In the genomic region with DNA sequence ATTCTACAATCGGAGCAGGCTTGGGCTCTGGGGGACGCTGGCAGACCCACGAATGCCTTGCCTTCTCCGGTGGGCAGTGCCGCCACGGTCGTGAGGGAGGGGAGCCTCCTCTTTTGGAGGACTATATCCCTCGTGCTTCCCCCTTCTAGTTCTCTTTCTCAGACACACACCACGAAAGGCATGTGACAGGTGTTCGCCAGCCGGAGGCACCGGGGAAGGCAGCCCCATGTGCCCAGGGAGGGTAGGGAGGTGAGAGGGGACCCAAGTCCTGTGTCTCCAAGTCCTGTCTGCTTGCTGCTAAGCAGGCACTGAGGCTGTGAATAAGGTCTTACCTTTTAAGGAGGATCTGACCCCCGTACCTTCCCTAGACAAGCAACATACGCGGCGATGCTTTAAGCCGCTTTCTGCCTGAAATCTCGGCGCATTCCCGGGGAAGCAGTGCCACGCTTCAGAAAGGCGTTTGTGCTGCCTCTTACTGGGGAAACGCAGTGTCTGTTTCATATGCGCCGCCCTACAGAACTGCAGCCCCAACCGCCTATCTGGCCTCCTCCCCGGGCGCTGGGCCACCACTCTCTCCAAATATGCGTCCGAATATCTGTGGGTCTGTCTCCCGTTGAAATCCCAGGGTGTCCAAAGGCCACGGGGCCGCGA, we compare ENCODE assay signal across 8 cellular contexts. TPM values are rescaled to one million over a fixed set of nuclear protein-coding genes. Genes with fewer than 3 reads are reported as not detected.
A peak's percentile ranks its signal among the peaks of the same experiment; 100 is the strongest.
DNase-seq lines count a peak whose midpoint lies in the region; ATAC-seq, FAIRE-seq and TF ChIP-seq lines count a peak whose summit lies in the region.

No MANE protein-coding gene starts in this region.

- H3K36me3 ChIP-seq in adrenal gland (replicated peaks in 1 of 2) (no peaks in the 10 kb centered on the region), hepatocyte (replicated peaks; ENCODE audit: insufficient read depth, low read depth) (no peaks in the 10 kb centered on the region)

- 1 to 3% (median 2%) methylated on average over 19 to 34 of the region's 34 CpGs for WGBS in adrenal gland, 4 donors
- 3% methylated on average over 34 of the region's 34 CpGs for WGBS in hepatocyte (ENCODE audit: low lambda C conversion rate, missing lambda C conversion rate)

- H4K20me1 ChIP-seq in hepatocyte (ENCODE audit: insufficient read depth, poor library complexity, severe bottlenecking), result no peaks in the 10 kb centered on the region

- TF ChIP-seq CTCF in D721Med (IDR thresholded peaks at IDR 0.05; ENCODE audit: insufficient read depth, missing control alignments) (peak; percentile 47), adrenal gland (IDR thresholded peaks at IDR 0.05) (no peak), hepatocyte (IDR thresholded peaks at IDR 0.05; ENCODE audit: poor library complexity) (peak; percentile 44), Calu3 (IDR thresholded peaks at IDR 0.05; ENCODE audit: unreplicated experiment) (no peak)

- DNase-seq in D721Med (ENCODE audit: insufficient read length, low spot score) (peak; percentile 56), NCI-H1105 (lab: John Stamatoyannopoulos, UW) (peak; percentile 34), adrenal gland (peak in 4 of 7 donors; percentile 13 to 71 (median 26)), hepatocyte (ENCODE audit: low spot score) (peak; percentile 61), posterior vena cava (ENCODE audit: low spot score) (peak; percentile 89), Calu3 (no peak)

- no peak for ATAC-seq in GM21515 (IDR thresholded peaks at IDR 0.05; ENCODE audit: unreplicated experiment)
- no peak for ATAC-seq in GM18511 (IDR thresholded peaks at IDR 0.05; ENCODE audit: unreplicated experiment)

- no peak overlapping the region for H3K27ac ChIP-seq in adrenal gland
- H3K27ac ChIP-seq in hepatocyte, result no peak overlapping the region

- H3K4me2 ChIP-seq in hepatocyte, result peak overlapping the region; percentile 97

- no peaks in the 10 kb centered on the region for H3K9me2 ChIP-seq in hepatocyte (replicated peaks; ENCODE audit: insufficient read depth)

- TF ChIP-seq POLR2A in adrenal gland (IDR thresholded peaks at IDR 0.05), result no peak

- no peaks in the 10 kb centered on the region for H3K4me1 Mint-ChIP-seq in Calu3 (ENCODE audit: low read depth, unreplicated experiment)

- no peak overlapping the region for H2AFZ ChIP-seq in hepatocyte

- no peak overlapping the region for H3K4me3 Mint-ChIP-seq in Calu3 (ENCODE audit: low read depth, unreplicated experiment)

- CTCF ChIA-PET in Calu3 (lab: Charles Lee), result no interaction called here

- H3K4me1 ChIP-seq in adrenal gland (replicated peaks in 1 of 2) (no peaks in the 10 kb centered on the region), hepatocyte (ENCODE audit: insufficient read depth) (peaks cover 12% of the 10 kb centered on the region)

- FAIRE-seq in D721Med (lab: Jason Lieb, UNC), result no peak

- no peaks in the 10 kb centered on the region for H3K36me3 Mint-ChIP-seq in Calu3 (ENCODE audit: insufficient read depth, unreplicated experiment)

- BruUV-seq in Calu3 (replicated peaks; lab: Mats Ljungman, UMichigan), result no TSS peak

- intact Hi-C loops in adrenal gland (cut with DNase I) (loop anchor here in 1 of 2 donors (10.0 kb wide), 1 partner anchor 631 kb away; no protein-coding TSS in a partner anchor), posterior vena cava (cut with DNase I) (loop anchor here (1.0 to 10.0 kb wide), 4 partner anchors 255 to 881 kb away; no protein-coding TSS in a partner anchor), Calu3 (cut with micrococcal nuclease; ENCODE audit: unreplicated experiment) (no loop called here)

- no peaks in the 10 kb centered on the region for H3K79me2 ChIP-seq in hepatocyte

- H3K4me3 ChIP-seq in adrenal gland (peak overlapping the region in 1 of 4 donors; percentile 53), hepatocyte (peak overlapping the region; percentile 55)

- H3K9me3 ChIP-seq in adrenal gland (replicated peaks in 1 of 3) (no peaks in the 10 kb centered on the region), hepatocyte (ENCODE audit: low read depth) (no peaks in the 10 kb centered on the region)

- H3K27me3 ChIP-seq in adrenal gland (peaks cover 46% of the 10 kb centered on the region), hepatocyte (peaks cover 79% of the 10 kb centered on the region)

- peaks cover 90% of the 10 kb centered on the region for H3K27me3 Mint-ChIP-seq in Calu3 (ENCODE audit: unreplicated experiment)

- no peaks in the 10 kb centered on the region for H3K9me3 Mint-ChIP-seq in Calu3 (ENCODE audit: low read depth, unreplicated experiment)

- no peak overlapping the region for H3K27ac Mint-ChIP-seq in Calu3 (ENCODE audit: unreplicated experiment)

RNA-seq across cellular contexts. Expression of a gene that starts 0.8 kb away (rescaled TPM):
- 10 to 100 TPM in 1 of 8 donors, 1 to 10 TPM in 6, under 1 TPM in 1; 0.99 to 10.7 (median 3.6) TPM for total RNA-seq in adrenal gland
- 1 to 10 TPM; 1.3 to 4.0 (median 2.3) TPM for polyA plus RNA-seq in adrenal gland
- total RNA-seq in hepatocyte, result 4.7 and 4.8 TPM in 2 replicates
- polyA plus RNA-seq in hepatocyte, result 1.4 and 1.9 TPM in 2 replicates
- 10 to 100 TPM; 24.9 to 61.2 TPM for total RNA-seq in posterior vena cava
- total RNA-seq in Calu3 (2022), result 0.24 TPM in 1 of 2 replicates, not detected in the other

Comparison
In these comparisons a context has a peak if more than half of its experiments do, and no peak if none do; other contexts are left out.
1. CTCF ChIP-seq: peak in D721Med (single experiment) and hepatocyte (single experiment); none in adrenal gland (0 of 6) and Calu3 (single experiment).